In genomic region chr9:130998596-130999264, GRCh38 we compare ENCODE assay signal across 1 cellular context.
TF ChIP-seq lines count a peak whose summit lies in the region.

No MANE protein-coding gene starts in this region.

TF ChIP-seq in IMR-90, 13 proteins besides CTCF, POLR2A, EP300 and RAD21:
- TF ChIP-seq MAFK (IDR thresholded peaks at IDR 0.05; ENCODE audit: low read depth, low read length) (no peak), USF2 (IDR thresholded peaks at IDR 0.05; ENCODE audit: low read depth, low read length) (no peak), BHLHE40 (IDR thresholded peaks at IDR 0.05; ENCODE audit: low read depth, low read length) (no peak), ELK1 (IDR thresholded peaks at IDR 0.05; ENCODE audit: borderline replicate concordance, low read depth, low read length) (no peak), MXI1 (IDR thresholded peaks at IDR 0.05; ENCODE audit: borderline replicate concordance, low read depth, low read length) (no peak), NFE2L2 (IDR thresholded peaks at IDR 0.05; ENCODE audit: low read depth, low read length) (no peak), FOS (IDR thresholded peaks at IDR 0.05; ENCODE audit: low read depth, low read length) (no peak), SMC3 (IDR thresholded peaks at IDR 0.05; ENCODE audit: low read depth, low read length) (no peak), CEBPB (IDR thresholded peaks at IDR 0.05; ENCODE audit: low read depth, low read length) (no peak), RCOR1 (IDR thresholded peaks at IDR 0.05; ENCODE audit: insufficient replicate concordance, low read length) (no peak), MAZ (IDR thresholded peaks at IDR 0.05; ENCODE audit: borderline replicate concordance, low read depth, low read length) (no peak), CHD1 (IDR thresholded peaks at IDR 0.05; ENCODE audit: low read depth, low read length) (no peak), RFX5 (IDR thresholded peaks at IDR 0.05; ENCODE audit: low read depth, low read length) (no peak)
